ENCODE assay signal across 2 cellular contexts in genomic region chr1:119686661-119687060, GRCh38.
TF ChIP-seq lines count a peak whose summit lies in the region.

No MANE protein-coding gene starts in this region.

TF ChIP-seq in liver, 16 proteins besides CTCF, POLR2A, EP300 and RAD21:
- TF ChIP-seq REST (IDR thresholded peaks at IDR 0.05) (no peak), ATF3 (IDR thresholded peaks at IDR 0.05) (no peak), JUND (IDR thresholded peaks at IDR 0.05) (no peak), SP1 (IDR thresholded peaks at IDR 0.05) (peak; percentile 11), HNF4A (conservative IDR thresholded peaks at IDR 0.05) (no peak)

TF ChIP-seq in HepG2, 621 proteins besides CTCF, POLR2A, EP300 and RAD21 (continued from another document):
- no peak for TF ChIP-seq ATF6 (CRISPR knock-in tag; conservative IDR thresholded peaks at IDR 0.05)
- TF ChIP-seq ZBTB3 (CRISPR knock-in tag; IDR thresholded peaks at IDR 0.05; ENCODE audit: borderline replicate concordance, low read depth): no peak
- no peak for TF ChIP-seq GFI1 (CRISPR knock-in tag; IDR thresholded peaks at IDR 0.05; ENCODE audit: borderline replicate concordance)
- TF ChIP-seq ZBTB26 (CRISPR knock-in tag; IDR thresholded peaks at IDR 0.05; ENCODE audit: borderline replicate concordance): no peak
- no peak for TF ChIP-seq KAT2B (IDR thresholded peaks at IDR 0.05; ENCODE audit: borderline replicate concordance, low read depth, low read length)
- TF ChIP-seq NFE2 (CRISPR knock-in tag; IDR thresholded peaks at IDR 0.05): no peak
- TF ChIP-seq FOXP4 (CRISPR knock-in tag; IDR thresholded peaks at IDR 0.05): no peak
- no peak for TF ChIP-seq ZBTB38 (CRISPR knock-in tag; IDR thresholded peaks at IDR 0.05)
- TF ChIP-seq MLLT10 (CRISPR knock-in tag; IDR thresholded peaks at IDR 0.05): no peak
